In the genomic region with DNA sequence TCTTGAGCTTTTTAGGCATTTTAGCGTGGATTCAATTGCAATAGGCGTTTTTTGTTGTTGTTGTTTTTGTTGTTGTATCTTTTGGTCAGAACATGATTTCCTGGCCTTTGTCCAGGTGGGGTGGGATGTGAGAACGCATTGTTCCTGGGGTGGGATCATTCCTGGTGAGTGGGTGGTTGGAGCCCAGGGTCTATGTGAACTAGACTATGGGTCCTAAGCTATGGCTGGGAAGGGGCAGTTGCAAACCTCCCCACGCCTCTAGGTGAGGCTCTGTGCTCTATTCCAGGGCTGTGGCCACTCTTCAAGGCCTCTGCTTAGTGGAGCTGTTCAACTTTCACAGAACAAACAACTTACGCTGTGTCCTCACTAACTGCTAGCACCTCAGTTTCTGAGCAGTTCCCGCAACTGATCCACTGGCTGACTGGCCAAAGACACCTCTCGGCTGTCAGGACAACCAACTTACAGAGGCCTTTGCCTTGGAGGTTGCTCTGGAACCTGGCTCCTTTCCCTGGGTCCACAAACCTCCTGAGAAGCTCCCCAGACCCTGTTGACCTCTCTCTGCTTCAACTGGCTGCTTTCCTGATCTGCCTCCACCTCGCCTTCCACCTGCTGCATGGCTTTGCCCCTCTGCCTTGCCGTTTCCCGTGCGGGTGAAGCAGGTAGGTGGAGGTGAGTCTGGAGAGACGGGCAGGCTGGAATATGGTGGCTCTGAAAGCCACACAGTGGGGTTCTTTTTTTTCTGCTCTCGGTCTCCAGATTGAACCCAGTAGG, we compare ENCODE assay signal across 11 cellular contexts. TPM values are rescaled to one million over a fixed set of nuclear protein-coding genes. Genes with fewer than 3 reads are reported as not detected.
DNase-seq lines count a peak whose midpoint lies in the region; ATAC-seq and TF ChIP-seq lines count a peak whose summit lies in the region.
"Had no signal": no experiment of that assay in that cellular context is flagged by ENCODE, and none has a peak within 500 bp of the region (broad histone marks: within the 10 kb centered on the region; RNA-seq: fewer than 3 reads in every experiment).

No MANE protein-coding gene starts in this region.

- H3K9me3 ChIP-seq in ascending aorta (no peaks in the 10 kb centered on the region), mucosa of rectum (ENCODE audit: control insufficient read depth in 2 of 2, low read length in 2 of 2) (no peaks in the 10 kb centered on the region), thyroid gland (no peaks in the 10 kb centered on the region)
- H3K9me3 ChIP-seq: body of pancreas had no signal

- H3K27me3 ChIP-seq in ascending aorta (no peaks in the 10 kb centered on the region), mucosa of rectum (ENCODE audit: control insufficient read depth in 2 of 2, insufficient read depth in 2 of 2, low read length in 2 of 2) (no peaks in the 10 kb centered on the region), thyroid gland (no peaks in the 10 kb centered on the region)
- H3K27me3 ChIP-seq: body of pancreas had no signal

- peak overlapping the region; percentile 93 to 98 for H3K9ac ChIP-seq in mucosa of rectum (ENCODE audit: low read depth in 1 of 2, low read length in 2 of 2)

- TF ChIP-seq CTCF in ascending aorta (IDR thresholded peaks at IDR 0.05) (no peak), thyroid gland (IDR thresholded peaks at IDR 0.05) (no peak)

- H3K4me1 Mint-ChIP-seq in activated T-cell treated with anti-CD3 and anti-CD28 coated beads, Interleukin-2, amount 50 U/mL, for 4 hours (ENCODE audit: low read depth), result peaks cover 29% of the 10 kb centered on the region

- no peaks in the 10 kb centered on the region for H3K36me3 Mint-ChIP-seq in activated T-cell treated with anti-CD3 and anti-CD28 coated beads, Interleukin-2, amount 50 U/mL, for 4 hours (ENCODE audit: insufficient read depth)

- H3K4me1 ChIP-seq in ascending aorta (peaks cover 0 to 20% of the 10 kb centered on the region in 2 donors), mucosa of rectum (ENCODE audit: control insufficient read depth in 2 of 2, insufficient read depth in 2 of 2, low read length in 2 of 2) (peaks cover 12 to 14% of the 10 kb centered on the region in 2 donors), thyroid gland (peaks cover 4 to 25% of the 10 kb centered on the region in 2 donors)

- 76 to 80% methylated on average over 12 to 13 of the region's 13 CpGs for WGBS in thyroid gland, 2 donors

- no peak for TF ChIP-seq POLR2A in thyroid gland (IDR thresholded peaks at IDR 0.05)

- no peaks in the 10 kb centered on the region for H3K27me3 Mint-ChIP-seq in activated T-cell treated with anti-CD3 and anti-CD28 coated beads, Interleukin-2, amount 50 U/mL, for 4 hours (ENCODE audit: low read depth)

- H3K27ac ChIP-seq in ascending aorta (peak overlapping the region; percentile 77 to 95), mucosa of rectum (ENCODE audit: low read depth in 2 of 2, low read length in 2 of 2) (peak overlapping the region in 1 of 2 donors; percentile 95), thyroid gland (peak overlapping the region in 2 of 3 donors; percentile 97 to 98)

- H3K4me3 ChIP-seq in ascending aorta (peak overlapping the region; percentile 66), mucosa of rectum (ENCODE audit: low read length in 2 of 2) (peak overlapping the region in 1 of 2 donors; percentile 83), thyroid gland (replicated peaks in 1 of 3) (no peak overlapping the region)

- H3K4me3 Mint-ChIP-seq in activated T-cell treated with anti-CD3 and anti-CD28 coated beads, Interleukin-2, amount 50 U/mL, for 4 hours, result peak overlapping the region; percentile 89

- H3K9me3 Mint-ChIP-seq in activated T-cell treated with anti-CD3 and anti-CD28 coated beads, Interleukin-2, amount 50 U/mL, for 4 hours, result no peaks in the 10 kb centered on the region

- no peak for DNase-seq in activated T-cell treated with anti-CD3 and anti-CD28 coated beads, Interleukin-2, amount 50 U/mL, for 4 hours
- no peak for DNase-seq in activated T-cell treated with anti-CD3 and anti-CD28 coated beads, Interleukin-2, amount 50 U/mL, for 48 hours
- DNase-seq in ascending aorta (ENCODE audit: low spot score in 2 of 2) (no peak), thyroid gland (no peak), COLO829 (ENCODE audit: low spot score) (no peak), nucleus accumbens (lab: John Stamatoyannopoulos, UW) (no peak)
- DNase-seq: AML-193; body of pancreas; stimulated activated CD4-positive, alpha-beta T cell treated with anti-CD3 and anti-CD28 coated beads, Interleukin-12 subunit alpha, Interleukin-12 subunit beta, amount 100 ng/mL, for 4 hours had no signal

- H3K36me3 ChIP-seq in ascending aorta (no peaks in the 10 kb centered on the region), mucosa of rectum (ENCODE audit: control insufficient read depth in 2 of 2, insufficient read depth in 2 of 2, low read length in 2 of 2) (no peaks in the 10 kb centered on the region), thyroid gland (no peaks in the 10 kb centered on the region)

- intact Hi-C loops in ascending aorta (cut with DNase I) (no loop called here), thyroid gland (cut with DNase I) (no loop called here)

- ATAC-seq in activated T-cell treated with anti-CD3 and anti-CD28 coated beads, Interleukin-2, amount 50 U/mL, for 4 hours, result no peak
- no peak for ATAC-seq in GM21381 (IDR thresholded peaks at IDR 0.05; ENCODE audit: unreplicated experiment)

RNA-seq across cellular contexts. Expression of gene BTBD19, which starts 12.8 kb away (rescaled TPM):
- 10 to 100 TPM in 1 of 3 donors, 1 to 10 TPM in 2; 8.2 to 14.0 (median 8.3) TPM for total RNA-seq in activated T-cell treated with anti-CD3 and anti-CD28 coated beads, Interleukin-2, amount 50 U/mL, for 4 hours
- total RNA-seq in ascending aorta (15.1 TPM), thyroid gland (10 to 100 TPM in 2 of 4 donors, 1 to 10 TPM in 2; 7.3 to 14.9 (median 9.2) TPM)

RNA-seq across cellular contexts. Expression of gene DYNLT4, which starts 14.0 kb away (rescaled TPM):
- total RNA-seq in activated T-cell treated with anti-CD3 and anti-CD28 coated beads, Interleukin-2, amount 50 U/mL, for 4 hours, result not detected
- not detected for total RNA-seq in ascending aorta
- 1 to 10 TPM in 1 of 4 donors, under 1 TPM in 1, not detected in 2; 0.67 to 1.0 TPM for total RNA-seq in thyroid gland

RNA-seq across cellular contexts. Expression of gene PLK3, which starts 21.0 kb away (rescaled TPM):
- total RNA-seq in activated T-cell treated with anti-CD3 and anti-CD28 coated beads, Interleukin-2, amount 50 U/mL, for 4 hours, result 100 to 1,000 TPM; 186 to 239 (median 203) TPM
- total RNA-seq in ascending aorta (107 TPM), thyroid gland (10 to 100 TPM in 3 of 4 donors, 1 to 10 TPM in 1; 7.4 to 18.4 (median 13.6) TPM)

RNA-seq across cellular contexts. Expression of gene PTCH2, which starts 21.9 kb away (rescaled TPM):
- 1 to 10 TPM; 1.4 to 1.9 (median 1.6) TPM for total RNA-seq in activated T-cell treated with anti-CD3 and anti-CD28 coated beads, Interleukin-2, amount 50 U/mL, for 4 hours
- total RNA-seq in ascending aorta (not detected), thyroid gland (1 to 10 TPM in 1 of 4 donors, under 1 TPM in 3; 0.15 to 1.0 (median 0.52) TPM)

RNA-seq across cellular contexts. Expression of gene BEST4, which starts 33.2 kb away (rescaled TPM):
- under 1 TPM; 0.53 to 0.63 (median 0.57) TPM for total RNA-seq in activated T-cell treated with anti-CD3 and anti-CD28 coated beads, Interleukin-2, amount 50 U/mL, for 4 hours
- total RNA-seq in ascending aorta (not detected), thyroid gland (under 1 TPM in 2 of 4 donors, not detected in 2; 0.42 to 0.56 TPM)

Comparison
In these comparisons a context has a peak if more than half of its experiments do, and no peak if none do; other contexts are left out.
1. H3K4me3 ChIP-seq: peak in ascending aorta (2 of 2); none in thyroid gland (0 of 3).